Comparison of ENCODE assay signal across 19 cellular contexts in the genomic region with DNA sequence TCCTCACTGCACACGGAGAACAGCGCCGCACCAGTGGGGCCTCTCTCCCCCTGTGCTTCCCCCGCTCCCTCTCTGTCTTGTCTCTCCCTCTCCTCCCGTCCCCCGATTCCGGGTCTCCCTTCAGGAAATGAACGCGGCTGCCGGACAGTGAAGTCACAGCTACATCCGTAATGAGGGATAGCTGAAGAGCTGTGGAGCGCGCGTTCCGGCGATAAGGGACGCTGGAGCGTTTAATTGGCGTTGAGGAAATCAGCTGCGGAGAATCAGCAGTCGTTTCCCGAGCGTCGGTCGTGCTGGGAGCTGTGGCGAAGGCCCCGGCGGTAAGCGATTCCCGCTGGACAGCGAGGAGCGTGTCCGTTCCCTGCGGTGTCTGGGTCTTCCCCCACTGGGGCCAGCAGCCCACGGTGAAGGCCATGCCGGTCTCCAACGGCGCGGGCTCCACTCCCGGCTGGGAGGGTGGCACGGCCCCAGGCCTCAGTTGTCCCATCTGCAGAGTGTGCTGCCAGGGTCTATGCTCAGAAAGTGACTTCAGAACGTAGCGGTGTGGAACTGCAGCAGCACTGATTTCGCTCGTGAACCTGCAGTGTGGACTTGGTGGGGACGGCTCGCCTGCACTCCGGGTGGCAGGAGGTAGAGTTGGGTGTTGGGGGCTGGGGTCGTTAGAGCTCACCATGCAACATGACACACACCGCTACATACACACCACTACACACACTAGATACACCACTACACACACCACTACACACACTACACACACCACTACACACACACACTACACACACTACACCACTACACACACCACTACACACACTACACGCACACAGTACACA. TPM values are rescaled to one million over a fixed set of nuclear protein-coding genes. Genes with fewer than 3 reads are reported as not detected.
DNase-seq lines count a peak whose midpoint lies in the region; ATAC-seq and TF ChIP-seq lines count a peak whose summit lies in the region.
"Had no signal": no experiment of that assay in that cellular context is flagged by ENCODE, and none has a peak within 500 bp of the region (broad histone marks: within the 10 kb centered on the region; RNA-seq: fewer than 3 reads in every experiment).

No MANE protein-coding gene starts in this region.

- POLR2A ChIA-PET in activated CD8-positive, alpha-beta T cell treated with anti-CD3 and anti-CD28 coated beads for 36 hours (lab: Charles Lee): no interaction called here

- ATAC-seq in activated CD8-positive, alpha-beta T cell treated with anti-CD3 and anti-CD28 coated beads for 36 hours: peak; percentile 25
- ATAC-seq in GM18861 (IDR thresholded peaks at IDR 0.05; ENCODE audit: unreplicated experiment): no peak
- no peak for ATAC-seq in HG03571 (IDR thresholded peaks at IDR 0.05; ENCODE audit: unreplicated experiment)

- peak; percentile 32 for DNase-seq in DMS153 treated with DMSO at 0.1 percent for 48 hours (lab: John Stamatoyannopoulos, UW; ENCODE audit: unreplicated experiment)
- no peak for DNase-seq in DMS153 (lab: John Stamatoyannopoulos, UW)
- peak; percentile 18 for DNase-seq in EH (ENCODE audit: low read depth)
- DNase-seq in activated CD8-positive, alpha-beta T cell treated with anti-CD3 and anti-CD28 coated beads for 36 hours: no peak
- DNase-seq in left kidney (ENCODE audit: low read depth, low spot score): peak; percentile 69
- no peak for DNase-seq in testis
- DNase-seq: 8988T; activated T-cell treated with anti-CD3 and anti-CD28 coated beads, Interleukin-2, amount 50 U/mL, for 1 hour; adrenal gland; GDM1; NCI-H1436; NCI-H524 treated with DMSO at 0.1 percent for 48 hours; substantia nigra; SW 1271 had no signal

- H3K27ac ChIP-seq in testis: no peak overlapping the region
- H3K27ac ChIP-seq: adrenal gland, epithelial cell of prostate, KMS-11 had no signal

- H3K4me1 Mint-ChIP-seq in activated CD8-positive, alpha-beta T cell treated with anti-CD3 and anti-CD28 coated beads for 36 hours (ENCODE audit: low read depth): no peaks in the 10 kb centered on the region

- H3K9me3 Mint-ChIP-seq in activated CD8-positive, alpha-beta T cell treated with anti-CD3 and anti-CD28 coated beads for 36 hours: no peaks in the 10 kb centered on the region

- no peaks in the 10 kb centered on the region for H3K36me3 ChIP-seq in testis (ENCODE audit: low read depth, missing control alignments)

- no peak for TF ChIP-seq CTCF in activated CD8-positive, alpha-beta T cell treated with anti-CD3 and anti-CD28 coated beads for 36 hours (IDR thresholded peaks at IDR 0.05)
- no peak for TF ChIP-seq CTCF in testis (IDR thresholded peaks at IDR 0.05)

- CTCF ChIA-PET in activated CD8-positive, alpha-beta T cell treated with anti-CD3 and anti-CD28 coated beads for 36 hours (lab: Charles Lee): interaction anchor here (0.6 to 1.5 kb wide), 4 partner anchors 29 to 259 kb away, joined by 3 to 5 read pairs (median 3); no protein-coding TSS in a partner anchor

- H3K27me3 Mint-ChIP-seq in activated CD8-positive, alpha-beta T cell treated with anti-CD3 and anti-CD28 coated beads for 36 hours: no peaks in the 10 kb centered on the region

- no peak overlapping the region for H3K4me3 Mint-ChIP-seq in activated CD8-positive, alpha-beta T cell treated with anti-CD3 and anti-CD28 coated beads for 36 hours

- intact Hi-C loops in activated CD8-positive, alpha-beta T cell treated with anti-CD3 and anti-CD28 coated beads for 36 hours (cut with micrococcal nuclease): loop anchor here (5.0 kb wide), 1 partner anchor 67 kb away; no protein-coding TSS in a partner anchor
- intact Hi-C loops in testis (cut with DNase I; ENCODE audit: low total_unique reads): loop anchor here (10.0 kb wide), 1 partner anchor 260 kb away; no protein-coding TSS in a partner anchor

- no peak overlapping the region for H3K4me3 ChIP-seq in testis
- H3K4me3 ChIP-seq: adrenal gland had no signal

- peaks cover 1% of the 10 kb centered on the region for H3K36me3 Mint-ChIP-seq in activated CD8-positive, alpha-beta T cell treated with anti-CD3 and anti-CD28 coated beads for 36 hours (ENCODE audit: low read depth)

- H3K4me1 ChIP-seq in testis: no peaks in the 10 kb centered on the region

- TF ChIP-seq POLR2A in testis (IDR thresholded peaks at IDR 0.05): no peak

- H3K27ac Mint-ChIP-seq in activated CD8-positive, alpha-beta T cell treated with anti-CD3 and anti-CD28 coated beads for 36 hours: no peak overlapping the region
- H3K27ac Mint-ChIP-seq: progenitor cell of endocrine pancreas had no signal

- WGBS in testis, 2 donors: 68 to 80% methylated on average over 20 to 51 of the region's 51 CpGs

- H3K27me3 ChIP-seq in testis: no peaks in the 10 kb centered on the region
- H3K27me3 ChIP-seq: adrenal gland had no signal

- H3K9me3 ChIP-seq in testis: no peaks in the 10 kb centered on the region
- H3K9me3 ChIP-seq: adrenal gland had no signal

RNA-seq across cellular contexts. Expression of a gene that starts 10.9 kb away (rescaled TPM):
- 10 to 100 TPM; 35.6 to 41.2 TPM for total RNA-seq in activated CD8-positive, alpha-beta T cell treated with anti-CD3 and anti-CD28 coated beads for 36 hours
- 10 to 100 TPM; 64.4 to 65.2 TPM for total RNA-seq in testis
- 67.2 TPM for polyA plus RNA-seq in testis (ENCODE audit: insufficient read depth, low read depth, low replicate concordance)

RNA-seq across cellular contexts. Expression of a gene that starts 11.0 kb away (rescaled TPM):
- 10 to 100 TPM; 24.1 to 25.5 TPM for total RNA-seq in activated CD8-positive, alpha-beta T cell treated with anti-CD3 and anti-CD28 coated beads for 36 hours
- 10 to 100 TPM; 29.0 to 32.8 TPM for total RNA-seq in testis
- 18.8 TPM for polyA plus RNA-seq in testis (ENCODE audit: insufficient read depth, low read depth, low replicate concordance)

Comparison
In these comparisons a context has a peak if more than half of its experiments do, and no peak if none do; other contexts are left out.
1. DNase-seq: peak in DMS153 treated with DMSO at 0.1 percent for 48 hours (single experiment), EH (single experiment) and left kidney (single experiment); none in DMS153 (single experiment), activated CD8-positive, alpha-beta T cell treated with anti-CD3 and anti-CD28 coated beads for 36 hours (single experiment) and testis (single experiment).